In the genomic region with DNA sequence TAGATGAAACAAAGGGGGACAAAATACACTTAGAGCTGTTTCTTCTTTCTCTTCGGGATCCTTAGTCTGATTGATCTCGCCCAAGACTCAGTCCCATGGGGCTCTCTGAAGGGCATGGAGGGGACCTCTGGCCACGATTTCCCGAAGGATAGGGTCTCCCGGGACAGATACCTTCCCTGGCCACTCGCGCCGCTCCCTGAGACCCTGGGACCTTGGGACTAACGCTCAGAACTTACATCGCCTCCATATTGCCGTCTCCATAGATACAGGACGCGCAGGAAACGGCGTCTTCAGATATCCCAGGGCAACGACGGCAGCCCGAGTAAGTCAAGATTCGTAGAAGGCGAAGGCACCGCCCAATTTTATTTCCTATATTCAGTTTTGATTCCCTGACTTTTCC, we compare ENCODE assay signal across 2 cellular contexts.
TF ChIP-seq lines count a peak whose summit lies in the region.

A gene with protein sequence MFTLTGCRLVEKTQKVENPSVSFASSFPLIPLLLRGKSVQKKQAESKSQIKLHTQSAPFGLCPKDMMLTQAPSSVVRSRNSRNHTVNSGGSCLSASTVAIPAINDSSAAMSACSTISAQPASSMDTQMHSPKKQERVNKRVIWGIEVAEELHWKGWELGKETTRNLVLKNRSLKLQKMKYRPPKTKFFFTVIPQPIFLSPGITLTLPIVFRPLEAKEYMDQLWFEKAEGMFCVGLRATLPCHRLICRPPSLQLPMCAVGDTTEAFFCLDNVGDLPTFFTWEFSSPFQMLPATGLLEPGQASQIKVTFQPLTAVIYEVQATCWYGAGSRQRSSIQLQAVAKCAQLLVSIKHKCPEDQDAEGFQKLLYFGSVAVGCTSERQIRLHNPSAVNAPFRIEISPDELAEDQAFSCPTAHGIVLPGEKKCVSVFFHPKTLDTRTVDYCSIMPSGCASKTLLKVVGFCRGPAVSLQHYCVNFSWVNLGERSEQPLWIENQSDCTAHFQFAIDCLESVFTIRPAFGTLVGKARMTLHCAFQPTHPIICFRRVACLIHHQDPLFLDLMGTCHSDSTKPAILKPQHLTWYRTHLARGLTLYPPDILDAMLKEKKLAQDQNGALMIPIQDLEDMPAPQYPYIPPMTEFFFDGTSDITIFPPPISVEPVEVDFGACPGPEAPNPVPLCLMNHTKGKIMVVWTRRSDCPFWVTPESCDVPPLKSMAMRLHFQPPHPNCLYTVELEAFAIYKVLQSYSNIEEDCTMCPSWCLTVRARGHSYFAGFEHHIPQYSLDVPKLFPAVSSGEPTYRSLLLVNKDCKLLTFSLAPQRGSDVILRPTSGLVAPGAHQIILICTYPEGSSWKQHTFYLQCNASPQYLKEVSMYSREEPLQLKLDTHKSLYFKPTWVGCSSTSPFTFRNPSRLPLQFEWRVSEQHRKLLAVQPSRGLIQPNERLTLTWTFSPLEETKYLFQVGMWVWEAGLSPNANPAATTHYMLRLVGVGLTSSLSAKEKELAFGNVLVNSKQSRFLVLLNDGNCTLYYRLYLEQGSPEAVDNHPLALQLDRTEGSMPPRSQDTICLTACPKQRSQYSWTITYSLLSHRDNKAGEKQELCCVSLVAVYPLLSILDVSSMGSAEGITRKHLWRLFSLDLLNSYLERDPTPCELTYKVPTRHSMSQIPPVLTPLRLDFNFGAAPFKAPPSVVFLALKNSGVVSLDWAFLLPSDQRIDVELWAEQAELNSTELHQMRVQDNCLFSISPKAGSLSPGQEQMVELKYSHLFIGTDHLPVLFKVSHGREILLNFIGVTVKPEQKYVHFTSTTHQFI (N-terminal part only) (minus strand): TSS at position 265 of the 400 bp plus-strand sequence. CDS start 2,468 bp downstream, outside the sequence.

TF ChIP-seq in SK-N-SH, 30 proteins besides CTCF, POLR2A, EP300 and RAD21:
- TF ChIP-seq GABPA (IDR thresholded peaks at IDR 0.05; ENCODE audit: low read depth) (0 out of 2 replicates have a peak, but pooled peaks have one; percentile 38), JUND (IDR thresholded peaks at IDR 0.05) (no peak), TAF1 (IDR thresholded peaks at IDR 0.05; ENCODE audit: borderline replicate concordance, low read depth, low read length) (no peak), MXI1 (IDR thresholded peaks at IDR 0.05; ENCODE audit: low read depth, low read length) (peak; percentile 98), TEAD4 (IDR thresholded peaks at IDR 0.05; ENCODE audit: borderline replicate concordance, insufficient read depth) (no peak), RFX5 (IDR thresholded peaks at IDR 0.05; ENCODE audit: low read length) (no peak), ELF1 (IDR thresholded peaks at IDR 0.05) (peak; percentile 56), CHD2 (IDR thresholded peaks at IDR 0.05; ENCODE audit: low read length, partially characterized antibody) (peak; percentile 44), NRF1 (IDR thresholded peaks at IDR 0.05; ENCODE audit: low read depth, low read length) (no peak), SIN3A (IDR thresholded peaks at IDR 0.05; ENCODE audit: borderline replicate concordance, low read depth, low read length) (peak; percentile 99), YY1 (IDR thresholded peaks at IDR 0.05; ENCODE audit: low read depth) (peak; percentile 90)
- TF ChIP-seq, protein P1, sequence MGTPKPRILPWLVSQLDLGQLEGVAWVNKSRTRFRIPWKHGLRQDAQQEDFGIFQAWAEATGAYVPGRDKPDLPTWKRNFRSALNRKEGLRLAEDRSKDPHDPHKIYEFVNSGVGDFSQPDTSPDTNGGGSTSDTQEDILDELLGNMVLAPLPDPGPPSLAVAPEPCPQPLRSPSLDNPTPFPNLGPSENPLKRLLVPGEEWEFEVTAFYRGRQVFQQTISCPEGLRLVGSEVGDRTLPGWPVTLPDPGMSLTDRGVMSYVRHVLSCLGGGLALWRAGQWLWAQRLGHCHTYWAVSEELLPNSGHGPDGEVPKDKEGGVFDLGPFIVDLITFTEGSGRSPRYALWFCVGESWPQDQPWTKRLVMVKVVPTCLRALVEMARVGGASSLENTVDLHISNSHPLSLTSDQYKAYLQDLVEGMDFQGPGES (IDR thresholded peaks at IDR 0.05; ENCODE audit: low read depth, low read length) = no peak
- TF ChIP-seq, protein P2, sequence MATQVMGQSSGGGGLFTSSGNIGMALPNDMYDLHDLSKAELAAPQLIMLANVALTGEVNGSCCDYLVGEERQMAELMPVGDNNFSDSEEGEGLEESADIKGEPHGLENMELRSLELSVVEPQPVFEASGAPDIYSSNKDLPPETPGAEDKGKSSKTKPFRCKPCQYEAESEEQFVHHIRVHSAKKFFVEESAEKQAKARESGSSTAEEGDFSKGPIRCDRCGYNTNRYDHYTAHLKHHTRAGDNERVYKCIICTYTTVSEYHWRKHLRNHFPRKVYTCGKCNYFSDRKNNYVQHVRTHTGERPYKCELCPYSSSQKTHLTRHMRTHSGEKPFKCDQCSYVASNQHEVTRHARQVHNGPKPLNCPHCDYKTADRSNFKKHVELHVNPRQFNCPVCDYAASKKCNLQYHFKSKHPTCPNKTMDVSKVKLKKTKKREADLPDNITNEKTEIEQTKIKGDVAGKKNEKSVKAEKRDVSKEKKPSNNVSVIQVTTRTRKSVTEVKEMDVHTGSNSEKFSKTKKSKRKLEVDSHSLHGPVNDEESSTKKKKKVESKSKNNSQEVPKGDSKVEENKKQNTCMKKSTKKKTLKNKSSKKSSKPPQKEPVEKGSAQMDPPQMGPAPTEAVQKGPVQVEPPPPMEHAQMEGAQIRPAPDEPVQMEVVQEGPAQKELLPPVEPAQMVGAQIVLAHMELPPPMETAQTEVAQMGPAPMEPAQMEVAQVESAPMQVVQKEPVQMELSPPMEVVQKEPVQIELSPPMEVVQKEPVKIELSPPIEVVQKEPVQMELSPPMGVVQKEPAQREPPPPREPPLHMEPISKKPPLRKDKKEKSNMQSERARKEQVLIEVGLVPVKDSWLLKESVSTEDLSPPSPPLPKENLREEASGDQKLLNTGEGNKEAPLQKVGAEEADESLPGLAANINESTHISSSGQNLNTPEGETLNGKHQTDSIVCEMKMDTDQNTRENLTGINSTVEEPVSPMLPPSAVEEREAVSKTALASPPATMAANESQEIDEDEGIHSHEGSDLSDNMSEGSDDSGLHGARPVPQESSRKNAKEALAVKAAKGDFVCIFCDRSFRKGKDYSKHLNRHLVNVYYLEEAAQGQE (IDR thresholded peaks at IDR 0.05; ENCODE audit: low read depth, low read length) = peak; percentile 74
- TF ChIP-seq, protein P3, sequence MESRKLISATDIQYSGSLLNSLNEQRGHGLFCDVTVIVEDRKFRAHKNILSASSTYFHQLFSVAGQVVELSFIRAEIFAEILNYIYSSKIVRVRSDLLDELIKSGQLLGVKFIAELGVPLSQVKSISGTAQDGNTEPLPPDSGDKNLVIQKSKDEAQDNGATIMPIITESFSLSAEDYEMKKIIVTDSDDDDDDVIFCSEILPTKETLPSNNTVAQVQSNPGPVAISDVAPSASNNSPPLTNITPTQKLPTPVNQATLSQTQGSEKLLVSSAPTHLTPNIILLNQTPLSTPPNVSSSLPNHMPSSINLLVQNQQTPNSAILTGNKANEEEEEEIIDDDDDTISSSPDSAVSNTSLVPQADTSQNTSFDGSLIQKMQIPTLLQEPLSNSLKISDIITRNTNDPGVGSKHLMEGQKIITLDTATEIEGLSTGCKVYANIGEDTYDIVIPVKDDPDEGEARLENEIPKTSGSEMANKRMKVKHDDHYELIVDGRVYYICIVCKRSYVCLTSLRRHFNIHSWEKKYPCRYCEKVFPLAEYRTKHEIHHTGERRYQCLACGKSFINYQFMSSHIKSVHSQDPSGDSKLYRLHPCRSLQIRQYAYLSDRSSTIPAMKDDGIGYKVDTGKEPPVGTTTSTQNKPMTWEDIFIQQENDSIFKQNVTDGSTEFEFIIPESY (IDR thresholded peaks at IDR 0.05; ENCODE audit: borderline replicate concordance, low read depth) = no peak

TF ChIP-seq in endothelial cell of umbilical vein, 7 proteins besides CTCF, POLR2A, EP300 and RAD21:
- TF ChIP-seq EZH2 (IDR thresholded peaks at IDR 0.05; ENCODE audit: borderline replicate concordance, low read depth, low read length, severe bottlenecking) (peak; percentile 44), JUN (IDR thresholded peaks at IDR 0.05; ENCODE audit: borderline replicate concordance, insufficient read depth, insufficient read length, low read depth) (no peak)
